In the genomic region with DNA sequence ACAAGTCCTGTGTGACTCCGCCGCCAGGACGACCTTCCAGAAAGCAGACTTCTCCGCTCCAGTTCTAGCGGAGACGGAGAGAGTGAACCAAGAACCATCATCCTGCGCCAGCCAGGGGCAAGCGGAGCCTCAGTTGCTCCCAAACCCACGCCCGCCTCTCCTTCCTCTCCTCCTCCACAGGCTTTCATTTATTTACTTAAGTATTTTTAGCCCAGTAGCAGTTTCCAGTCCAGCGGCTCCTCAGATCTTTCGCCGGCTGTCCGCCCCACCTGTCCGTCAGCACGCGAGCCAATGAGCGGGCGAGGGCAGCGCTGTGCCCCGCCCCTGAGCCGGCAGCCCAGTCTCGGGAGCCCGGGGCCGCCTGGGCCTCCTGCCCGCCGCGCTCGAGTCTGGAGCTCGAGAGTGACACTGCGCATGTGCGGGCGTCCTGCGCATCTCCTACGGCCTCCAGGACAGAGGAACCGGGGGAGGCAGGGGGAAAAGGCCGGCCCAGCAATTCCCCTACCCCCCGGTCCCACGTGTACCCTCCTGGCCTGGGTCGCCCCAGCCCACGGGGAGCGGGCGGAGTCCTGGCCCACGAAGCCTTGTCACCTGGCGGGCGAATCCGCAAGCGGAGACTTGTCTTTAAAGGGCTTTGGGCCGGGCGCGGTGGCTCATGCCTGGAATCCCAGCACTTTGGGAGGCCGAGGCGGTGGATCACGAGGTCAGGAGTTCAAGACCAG, we compare ENCODE assay signal across 1 cellular context.
TF ChIP-seq lines count a peak whose summit lies in the region.

A gene (plus strand): TSS at position 425 of the 722 bp plus-strand sequence.

TF ChIP-seq in HepG2, 621 proteins besides CTCF, POLR2A, EP300 and RAD21 (continued from another document and continues in another):
- TF ChIP-seq, protein P1, sequence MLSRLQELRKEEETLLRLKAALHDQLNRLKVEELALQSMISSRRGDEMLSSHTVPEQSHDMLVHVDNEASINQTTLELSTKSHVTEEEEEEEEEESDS (CRISPR knock-in tag; IDR thresholded peaks at IDR 0.05; ENCODE audit: borderline replicate concordance) = no peak
- peak; percentile 72; the same call in 1 of the 2 replicates for TF ChIP-seq ZNF556 (CRISPR knock-in tag; IDR thresholded peaks at IDR 0.05; ENCODE audit: borderline replicate concordance)
- TF ChIP-seq, protein P2, sequence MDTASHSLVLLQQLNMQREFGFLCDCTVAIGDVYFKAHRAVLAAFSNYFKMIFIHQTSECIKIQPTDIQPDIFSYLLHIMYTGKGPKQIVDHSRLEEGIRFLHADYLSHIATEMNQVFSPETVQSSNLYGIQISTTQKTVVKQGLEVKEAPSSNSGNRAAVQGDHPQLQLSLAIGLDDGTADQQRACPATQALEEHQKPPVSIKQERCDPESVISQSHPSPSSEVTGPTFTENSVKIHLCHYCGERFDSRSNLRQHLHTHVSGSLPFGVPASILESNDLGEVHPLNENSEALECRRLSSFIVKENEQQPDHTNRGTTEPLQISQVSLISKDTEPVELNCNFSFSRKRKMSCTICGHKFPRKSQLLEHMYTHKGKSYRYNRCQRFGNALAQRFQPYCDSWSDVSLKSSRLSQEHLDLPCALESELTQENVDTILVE (CRISPR knock-in tag; IDR thresholded peaks at IDR 0.05) = peak; percentile 55; the same call in 1 of the 2 replicates
- TF ChIP-seq HOXA5 (CRISPR knock-in tag; IDR thresholded peaks at IDR 0.05) = no peak
- no peak for TF ChIP-seq BRCA1 (CRISPR knock-in tag; IDR thresholded peaks at IDR 0.05)
- TF ChIP-seq YY1 (IDR thresholded peaks at IDR 0.05; ENCODE audit: insufficient read depth, insufficient replicate concordance, low read depth, low read length) = no peak
- 0 out of 2 replicates have a peak, but pooled peaks have one; percentile 13 for TF ChIP-seq ZNF441 (CRISPR knock-in tag; IDR thresholded peaks at IDR 0.05; ENCODE audit: borderline replicate concordance)
- 0 out of 2 replicates have a peak, but pooled peaks have one; percentile 26 for TF ChIP-seq BRD4 (CRISPR knock-in tag; IDR thresholded peaks at IDR 0.05)
- no peak for TF ChIP-seq MBNL3 (CRISPR knock-in tag; conservative IDR thresholded peaks at IDR 0.05)
- TF ChIP-seq TAF15 (IDR thresholded peaks at IDR 0.05; ENCODE audit: low read depth, low read length, poor library complexity, severe bottlenecking) = no peak
- TF ChIP-seq ZNF33B (CRISPR knock-in tag; IDR thresholded peaks at IDR 0.05) = no peak
- no peak for TF ChIP-seq HOXA7 (CRISPR knock-in tag; IDR thresholded peaks at IDR 0.05)
- no peak for TF ChIP-seq NFIB (CRISPR knock-in tag; IDR thresholded peaks at IDR 0.05; ENCODE audit: borderline replicate concordance)
- TF ChIP-seq, protein P3, sequence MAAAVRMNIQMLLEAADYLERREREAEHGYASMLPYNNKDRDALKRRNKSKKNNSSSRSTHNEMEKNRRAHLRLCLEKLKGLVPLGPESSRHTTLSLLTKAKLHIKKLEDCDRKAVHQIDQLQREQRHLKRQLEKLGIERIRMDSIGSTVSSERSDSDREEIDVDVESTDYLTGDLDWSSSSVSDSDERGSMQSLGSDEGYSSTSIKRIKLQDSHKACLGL (CRISPR knock-in tag; IDR thresholded peaks at IDR 0.05) = peak; percentile 84
- TF ChIP-seq KMT2A (CRISPR knock-in tag; IDR thresholded peaks at IDR 0.05) = no peak
- no peak for TF ChIP-seq MIXL1 (CRISPR knock-in tag; IDR thresholded peaks at IDR 0.05)
- no peak for TF ChIP-seq ZNF713 (CRISPR knock-in tag; IDR thresholded peaks at IDR 0.05)
- TF ChIP-seq ATF7-NPFF (CRISPR knock-in tag; IDR thresholded peaks at IDR 0.05; ENCODE audit: low read depth) = no peak; the same call in 1 of the 2 replicates
- TF ChIP-seq POLR2G (IDR thresholded peaks at IDR 0.05; ENCODE audit: low read depth, low read length) = peak; percentile 71
- TF ChIP-seq ZFP36 (IDR thresholded peaks at IDR 0.05; ENCODE audit: borderline replicate concordance, low read depth, low read length, partially characterized antibody) = no peak
- TF ChIP-seq ZNF496 (CRISPR knock-in tag; IDR thresholded peaks at IDR 0.05; ENCODE audit: insufficient replicate concordance) = no peak
- TF ChIP-seq, protein P4, sequence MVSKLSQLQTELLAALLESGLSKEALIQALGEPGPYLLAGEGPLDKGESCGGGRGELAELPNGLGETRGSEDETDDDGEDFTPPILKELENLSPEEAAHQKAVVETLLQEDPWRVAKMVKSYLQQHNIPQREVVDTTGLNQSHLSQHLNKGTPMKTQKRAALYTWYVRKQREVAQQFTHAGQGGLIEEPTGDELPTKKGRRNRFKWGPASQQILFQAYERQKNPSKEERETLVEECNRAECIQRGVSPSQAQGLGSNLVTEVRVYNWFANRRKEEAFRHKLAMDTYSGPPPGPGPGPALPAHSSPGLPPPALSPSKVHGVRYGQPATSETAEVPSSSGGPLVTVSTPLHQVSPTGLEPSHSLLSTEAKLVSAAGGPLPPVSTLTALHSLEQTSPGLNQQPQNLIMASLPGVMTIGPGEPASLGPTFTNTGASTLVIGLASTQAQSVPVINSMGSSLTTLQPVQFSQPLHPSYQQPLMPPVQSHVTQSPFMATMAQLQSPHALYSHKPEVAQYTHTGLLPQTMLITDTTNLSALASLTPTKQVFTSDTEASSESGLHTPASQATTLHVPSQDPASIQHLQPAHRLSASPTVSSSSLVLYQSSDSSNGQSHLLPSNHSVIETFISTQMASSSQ (IDR thresholded peaks at IDR 0.05; ENCODE audit: low read depth) = no peak
- TF ChIP-seq, protein P4 (CRISPR knock-in tag; IDR thresholded peaks at IDR 0.05; ENCODE audit: borderline replicate concordance) = peak; percentile 27; the same call in 1 of the 2 replicates
- no peak for TF ChIP-seq ONECUT2 (CRISPR knock-in tag; IDR thresholded peaks at IDR 0.05)
- TF ChIP-seq, protein P5, sequence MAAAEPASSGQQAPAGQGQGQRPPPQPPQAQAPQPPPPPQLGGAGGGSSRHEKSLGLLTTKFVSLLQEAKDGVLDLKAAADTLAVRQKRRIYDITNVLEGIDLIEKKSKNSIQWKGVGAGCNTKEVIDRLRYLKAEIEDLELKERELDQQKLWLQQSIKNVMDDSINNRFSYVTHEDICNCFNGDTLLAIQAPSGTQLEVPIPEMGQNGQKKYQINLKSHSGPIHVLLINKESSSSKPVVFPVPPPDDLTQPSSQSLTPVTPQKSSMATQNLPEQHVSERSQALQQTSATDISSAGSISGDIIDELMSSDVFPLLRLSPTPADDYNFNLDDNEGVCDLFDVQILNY (CRISPR knock-in tag; conservative IDR thresholded peaks at IDR 0.05) = no peak
- no peak for TF ChIP-seq ZNF326 (CRISPR knock-in tag; IDR thresholded peaks at IDR 0.05; ENCODE audit: borderline replicate concordance)
- TF ChIP-seq YEATS2 (CRISPR knock-in tag; IDR thresholded peaks at IDR 0.05; ENCODE audit: borderline replicate concordance) = peak; percentile 49; the same call in 1 of the 2 replicates
- TF ChIP-seq SOX5 (CRISPR knock-in tag; IDR thresholded peaks at IDR 0.05; ENCODE audit: borderline replicate concordance) = 0 out of 2 replicates have a peak, but pooled peaks have one; percentile 24
- TF ChIP-seq ZNF333 (CRISPR knock-in tag; IDR thresholded peaks at IDR 0.05; ENCODE audit: borderline replicate concordance) = no peak
- TF ChIP-seq ZSCAN21 (CRISPR knock-in tag; IDR thresholded peaks at IDR 0.05; ENCODE audit: borderline replicate concordance) = 0 out of 2 replicates have a peak, but pooled peaks have one; percentile 51
- no peak; the same call in 1 of the 2 replicates for TF ChIP-seq NKX3-1 (CRISPR knock-in tag; IDR thresholded peaks at IDR 0.05)
- TF ChIP-seq, protein P6, sequence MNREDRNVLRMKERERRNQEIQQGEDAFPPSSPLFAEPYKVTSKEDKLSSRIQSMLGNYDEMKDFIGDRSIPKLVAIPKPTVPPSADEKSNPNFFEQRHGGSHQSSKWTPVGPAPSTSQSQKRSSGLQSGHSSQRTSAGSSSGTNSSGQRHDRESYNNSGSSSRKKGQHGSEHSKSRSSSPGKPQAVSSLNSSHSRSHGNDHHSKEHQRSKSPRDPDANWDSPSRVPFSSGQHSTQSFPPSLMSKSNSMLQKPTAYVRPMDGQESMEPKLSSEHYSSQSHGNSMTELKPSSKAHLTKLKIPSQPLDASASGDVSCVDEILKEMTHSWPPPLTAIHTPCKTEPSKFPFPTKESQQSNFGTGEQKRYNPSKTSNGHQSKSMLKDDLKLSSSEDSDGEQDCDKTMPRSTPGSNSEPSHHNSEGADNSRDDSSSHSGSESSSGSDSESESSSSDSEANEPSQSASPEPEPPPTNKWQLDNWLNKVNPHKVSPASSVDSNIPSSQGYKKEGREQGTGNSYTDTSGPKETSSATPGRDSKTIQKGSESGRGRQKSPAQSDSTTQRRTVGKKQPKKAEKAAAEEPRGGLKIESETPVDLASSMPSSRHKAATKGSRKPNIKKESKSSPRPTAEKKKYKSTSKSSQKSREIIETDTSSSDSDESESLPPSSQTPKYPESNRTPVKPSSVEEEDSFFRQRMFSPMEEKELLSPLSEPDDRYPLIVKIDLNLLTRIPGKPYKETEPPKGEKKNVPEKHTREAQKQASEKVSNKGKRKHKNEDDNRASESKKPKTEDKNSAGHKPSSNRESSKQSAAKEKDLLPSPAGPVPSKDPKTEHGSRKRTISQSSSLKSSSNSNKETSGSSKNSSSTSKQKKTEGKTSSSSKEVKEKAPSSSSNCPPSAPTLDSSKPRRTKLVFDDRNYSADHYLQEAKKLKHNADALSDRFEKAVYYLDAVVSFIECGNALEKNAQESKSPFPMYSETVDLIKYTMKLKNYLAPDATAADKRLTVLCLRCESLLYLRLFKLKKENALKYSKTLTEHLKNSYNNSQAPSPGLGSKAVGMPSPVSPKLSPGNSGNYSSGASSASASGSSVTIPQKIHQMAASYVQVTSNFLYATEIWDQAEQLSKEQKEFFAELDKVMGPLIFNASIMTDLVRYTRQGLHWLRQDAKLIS (CRISPR knock-in tag; IDR thresholded peaks at IDR 0.05) = no peak
- TF ChIP-seq, protein P7, sequence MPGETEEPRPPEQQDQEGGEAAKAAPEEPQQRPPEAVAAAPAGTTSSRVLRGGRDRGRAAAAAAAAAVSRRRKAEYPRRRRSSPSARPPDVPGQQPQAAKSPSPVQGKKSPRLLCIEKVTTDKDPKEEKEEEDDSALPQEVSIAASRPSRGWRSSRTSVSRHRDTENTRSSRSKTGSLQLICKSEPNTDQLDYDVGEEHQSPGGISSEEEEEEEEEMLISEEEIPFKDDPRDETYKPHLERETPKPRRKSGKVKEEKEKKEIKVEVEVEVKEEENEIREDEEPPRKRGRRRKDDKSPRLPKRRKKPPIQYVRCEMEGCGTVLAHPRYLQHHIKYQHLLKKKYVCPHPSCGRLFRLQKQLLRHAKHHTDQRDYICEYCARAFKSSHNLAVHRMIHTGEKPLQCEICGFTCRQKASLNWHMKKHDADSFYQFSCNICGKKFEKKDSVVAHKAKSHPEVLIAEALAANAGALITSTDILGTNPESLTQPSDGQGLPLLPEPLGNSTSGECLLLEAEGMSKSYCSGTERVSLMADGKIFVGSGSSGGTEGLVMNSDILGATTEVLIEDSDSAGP (CRISPR knock-in tag; IDR thresholded peaks at IDR 0.05; ENCODE audit: borderline replicate concordance) = peak; percentile 69; the same call in 1 of the 2 replicates
- TF ChIP-seq MLLT10 (CRISPR knock-in tag; IDR thresholded peaks at IDR 0.05) = no peak
- TF ChIP-seq, protein P8, sequence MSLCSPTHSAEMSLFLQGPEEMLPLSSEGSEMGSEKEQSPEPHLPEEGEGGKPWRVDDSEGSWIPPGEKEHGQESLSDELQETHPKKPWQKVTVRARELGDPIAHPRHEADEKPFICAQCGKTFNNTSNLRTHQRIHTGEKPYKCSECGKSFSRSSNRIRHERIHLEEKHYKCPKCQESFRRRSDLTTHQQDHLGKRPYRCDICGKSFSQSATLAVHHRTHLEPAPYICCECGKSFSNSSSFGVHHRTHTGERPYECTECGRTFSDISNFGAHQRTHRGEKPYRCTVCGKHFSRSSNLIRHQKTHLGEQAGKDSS (CRISPR knock-in tag; IDR thresholded peaks at IDR 0.05; ENCODE audit: borderline replicate concordance, low read depth) = no peak
- no peak for TF ChIP-seq KLF6 (CRISPR knock-in tag; IDR thresholded peaks at IDR 0.05)
- no peak for TF ChIP-seq ISL2 (CRISPR knock-in tag; IDR thresholded peaks at IDR 0.05)
- TF ChIP-seq, protein P9, sequence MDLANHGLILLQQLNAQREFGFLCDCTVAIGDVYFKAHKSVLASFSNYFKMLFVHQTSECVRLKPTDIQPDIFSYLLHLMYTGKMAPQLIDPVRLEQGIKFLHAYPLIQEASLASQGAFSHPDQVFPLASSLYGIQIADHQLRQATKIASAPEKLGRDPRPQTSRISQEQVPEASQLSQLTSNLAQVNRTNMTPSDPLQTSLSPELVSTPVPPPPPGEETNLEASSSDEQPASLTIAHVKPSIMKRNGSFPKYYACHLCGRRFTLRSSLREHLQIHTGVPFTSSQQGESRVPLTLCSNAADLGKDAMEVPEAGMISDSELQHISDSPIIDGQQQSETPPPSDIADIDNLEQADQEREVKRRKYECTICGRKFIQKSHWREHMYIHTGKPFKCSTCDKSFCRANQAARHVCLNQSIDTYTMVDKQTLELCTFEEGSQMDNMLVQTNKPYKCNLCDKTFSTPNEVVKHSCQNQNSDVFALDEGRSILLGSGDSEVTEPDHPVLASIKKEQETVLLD (CRISPR knock-in tag; IDR thresholded peaks at IDR 0.05; ENCODE audit: low read depth) = no peak
- TF ChIP-seq RFX1 (IDR thresholded peaks at IDR 0.05) = no peak
- TF ChIP-seq RBFOX2 (IDR thresholded peaks at IDR 0.05; ENCODE audit: low read depth, low read length) = peak; percentile 82
- TF ChIP-seq, protein P10, sequence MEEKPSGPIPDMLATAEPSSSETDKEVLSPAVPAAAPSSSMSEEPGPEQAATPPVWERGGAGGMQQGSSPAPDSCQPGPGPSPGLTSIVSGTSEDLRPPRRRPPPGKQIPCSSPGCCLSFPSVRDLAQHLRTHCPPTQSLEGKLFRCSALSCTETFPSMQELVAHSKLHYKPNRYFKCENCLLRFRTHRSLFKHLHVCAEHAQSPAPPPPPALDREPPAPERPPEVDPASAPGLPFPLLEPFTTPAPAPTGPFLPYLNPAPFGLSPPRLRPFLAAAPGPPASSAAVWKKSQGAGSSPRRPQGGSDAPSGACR (CRISPR knock-in tag; IDR thresholded peaks at IDR 0.05) = no peak
- TF ChIP-seq PAF1 (CRISPR knock-in tag; IDR thresholded peaks at IDR 0.05) = no peak
- no peak for TF ChIP-seq SMYD3 (CRISPR knock-in tag; IDR thresholded peaks at IDR 0.05)
- TF ChIP-seq CENPX (CRISPR knock-in tag; IDR thresholded peaks at IDR 0.05) = no peak
